In genomic region chr16:11836653-11837244, GRCh38 we compare ENCODE assay signal across 1 cellular context.
TF ChIP-seq lines count a peak whose summit lies in the region.

No MANE protein-coding gene starts in this region.

TF ChIP-seq in HepG2, 621 proteins besides CTCF, POLR2A, EP300 and RAD21 (continues in another document):
- TF ChIP-seq ZNF792 (CRISPR knock-in tag; IDR thresholded peaks at IDR 0.05) (no peak), CAMTA2 (CRISPR knock-in tag; IDR thresholded peaks at IDR 0.05; ENCODE audit: borderline replicate concordance) (no peak), MEIS2 (CRISPR knock-in tag; IDR thresholded peaks at IDR 0.05) (no peak), ZNF446 (CRISPR knock-in tag; IDR thresholded peaks at IDR 0.05) (no peak), GTF3A (CRISPR knock-in tag; conservative IDR thresholded peaks at IDR 0.05) (no peak), MXD1 (CRISPR knock-in tag; IDR thresholded peaks at IDR 0.05) (no peak), CBX2 (IDR thresholded peaks at IDR 0.05; ENCODE audit: low read depth, low read length) (no peak), CBX2 (CRISPR knock-in tag; IDR thresholded peaks at IDR 0.05; ENCODE audit: low read depth) (no peak), FOXA1 (IDR thresholded peaks at IDR 0.05) (no peak), FOXA1 (CRISPR knock-in tag; IDR thresholded peaks at IDR 0.05) (no peak), GLMP (CRISPR knock-in tag; IDR thresholded peaks at IDR 0.05; ENCODE audit: borderline replicate concordance) (no peak), ZNF414 (CRISPR knock-in tag; IDR thresholded peaks at IDR 0.05) (no peak), ZKSCAN1 (IDR thresholded peaks at IDR 0.05; ENCODE audit: low read length) (no peak), NR2F1 (CRISPR knock-in tag; IDR thresholded peaks at IDR 0.05) (peak in 1 of 2 experiments; percentile 19; a peak in 1 of 4 replicates), ATF5 (CRISPR knock-in tag; IDR thresholded peaks at IDR 0.05; ENCODE audit: low read depth) (no peak), MED13 (CRISPR knock-in tag; IDR thresholded peaks at IDR 0.05) (no peak), ELF4 (CRISPR knock-in tag; IDR thresholded peaks at IDR 0.05; ENCODE audit: borderline replicate concordance) (no peak), ZFP36 (IDR thresholded peaks at IDR 0.05; ENCODE audit: borderline replicate concordance, low read depth, low read length, partially characterized antibody) (no peak), CSRNP1 (CRISPR knock-in tag; IDR thresholded peaks at IDR 0.05) (no peak), TBX2 (CRISPR knock-in tag; IDR thresholded peaks at IDR 0.05; ENCODE audit: borderline replicate concordance) (no peak), NR0B2 (CRISPR knock-in tag; IDR thresholded peaks at IDR 0.05) (no peak), ZNF335 (CRISPR knock-in tag; IDR thresholded peaks at IDR 0.05) (0 out of 2 replicates have a peak, but pooled peaks have one; percentile 11), MBD4 (IDR thresholded peaks at IDR 0.05; ENCODE audit: borderline replicate concordance, low read length) (no peak), ZSCAN29 (CRISPR knock-in tag; conservative IDR thresholded peaks at IDR 0.05) (no peak), HNRNPL (IDR thresholded peaks at IDR 0.05; ENCODE audit: low read depth, low read length) (no peak), SNAPC5 (CRISPR knock-in tag; IDR thresholded peaks at IDR 0.05; ENCODE audit: borderline replicate concordance) (no peak), ZBED4 (CRISPR knock-in tag; IDR thresholded peaks at IDR 0.05; ENCODE audit: borderline replicate concordance) (no peak), AGO1 (IDR thresholded peaks at IDR 0.05; ENCODE audit: low read depth, low read length, poor library complexity, severe bottlenecking) (no peak), SMARCC2 (IDR thresholded peaks at IDR 0.05) (no peak), ETS1 (CRISPR knock-in tag; IDR thresholded peaks at IDR 0.05) (no peak), ZNF850 (CRISPR knock-in tag; conservative IDR thresholded peaks at IDR 0.05) (no peak), ZNF101 (CRISPR knock-in tag; IDR thresholded peaks at IDR 0.05; ENCODE audit: borderline replicate concordance, low read depth) (no peak), HNF4G (IDR thresholded peaks at IDR 0.05; ENCODE audit: borderline replicate concordance, low read depth, low read length) (no peak), HNF4G (CRISPR knock-in tag; IDR thresholded peaks at IDR 0.05; ENCODE audit: borderline replicate concordance, low read depth) (no peak), ZZZ3 (CRISPR knock-in tag; IDR thresholded peaks at IDR 0.05; ENCODE audit: borderline replicate concordance) (no peak), ZNF3 (CRISPR knock-in tag; IDR thresholded peaks at IDR 0.05) (no peak), YEATS2 (CRISPR knock-in tag; IDR thresholded peaks at IDR 0.05; ENCODE audit: borderline replicate concordance) (no peak), EHMT2 (IDR thresholded peaks at IDR 0.05; ENCODE audit: borderline replicate concordance, low read depth, low read length) (no peak), ZNF367 (CRISPR knock-in tag; IDR thresholded peaks at IDR 0.05; ENCODE audit: borderline replicate concordance) (no peak), ZNF737 (CRISPR knock-in tag; IDR thresholded peaks at IDR 0.05; ENCODE audit: borderline replicate concordance) (no peak), MLLT10 (CRISPR knock-in tag; IDR thresholded peaks at IDR 0.05) (no peak), EZH2 (conservative IDR thresholded peaks at IDR 0.05; ENCODE audit: low read depth, low read length) (no peak), ZNF710 (CRISPR knock-in tag; IDR thresholded peaks at IDR 0.05; ENCODE audit: borderline replicate concordance) (no peak), FUBP1 (CRISPR knock-in tag; IDR thresholded peaks at IDR 0.05; ENCODE audit: borderline replicate concordance) (no peak), UBTF (CRISPR knock-in tag; IDR thresholded peaks at IDR 0.05) (no peak), TIGD3 (CRISPR knock-in tag; IDR thresholded peaks at IDR 0.05; ENCODE audit: borderline replicate concordance) (no peak)
